In the genomic region with DNA sequence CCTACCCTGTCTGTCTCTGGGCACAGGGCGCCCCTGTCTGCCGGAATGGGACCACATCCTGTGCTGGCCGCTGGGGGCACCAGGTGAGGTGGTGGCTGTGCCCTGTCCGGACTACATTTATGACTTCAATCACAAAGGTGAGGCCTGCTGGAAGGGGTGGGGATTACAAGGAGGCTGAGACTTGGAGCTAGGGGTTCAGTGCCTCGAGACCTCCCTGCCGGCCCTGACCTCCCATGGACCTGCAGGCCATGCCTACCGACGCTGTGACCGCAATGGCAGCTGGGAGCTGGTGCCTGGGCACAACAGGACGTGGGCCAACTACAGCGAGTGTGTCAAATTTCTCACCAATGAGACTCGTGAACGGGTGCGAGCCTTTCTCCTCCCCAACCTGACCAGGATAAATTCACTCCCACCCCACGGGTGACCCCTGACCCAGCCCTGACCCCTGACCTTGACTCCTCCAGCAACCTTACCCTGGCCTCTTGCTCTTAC, we compare ENCODE assay signal across 1 cellular context.
TF ChIP-seq lines count a peak whose summit lies in the region.

No MANE protein-coding gene starts in this region.

TF ChIP-seq in HEK293, 187 proteins besides CTCF, POLR2A, EP300 and RAD21:
- TF ChIP-seq ZNF670 (tag by site-specific recombination; IDR thresholded peaks at IDR 0.05; ENCODE audit: low read depth) (no peak), BCL11A (tag by site-specific recombination; IDR thresholded peaks at IDR 0.05; ENCODE audit: low read depth) (0 out of 2 replicates have a peak, but pooled peaks have one; percentile 19)
